Comparison of ENCODE assay signal across 10 cellular contexts in genomic region chr12:21756699-21757098, GRCh38.
"Had no signal": no experiment of that assay in that cellular context is flagged by ENCODE, and none has a peak within 500 bp of the region (broad histone marks: within the 10 kb centered on the region; RNA-seq: fewer than 3 reads in every experiment).

No MANE protein-coding gene starts in this region.

- H3K9ac ChIP-seq: GM23248 had no signal

- H3K4me3 ChIP-seq: GM23248, HAP-1, K562 had no signal

- H3K36me3 ChIP-seq: HAP-1 had no signal

- FAIRE-seq: K562 had no signal

- DNase-seq: GM23248, GOT3, H7, HFFc6, IMR-90, KG1 had no signal

- H3K9me3 ChIP-seq: HAP-1 had no signal

- ATAC-seq: HCT116, K562 had no signal

- H2AFZ ChIP-seq: GM23248 had no signal

- H3K27ac ChIP-seq: GM23248, HL-60 had no signal

- H3K4me1 ChIP-seq: HAP-1 had no signal
